In the genomic region with DNA sequence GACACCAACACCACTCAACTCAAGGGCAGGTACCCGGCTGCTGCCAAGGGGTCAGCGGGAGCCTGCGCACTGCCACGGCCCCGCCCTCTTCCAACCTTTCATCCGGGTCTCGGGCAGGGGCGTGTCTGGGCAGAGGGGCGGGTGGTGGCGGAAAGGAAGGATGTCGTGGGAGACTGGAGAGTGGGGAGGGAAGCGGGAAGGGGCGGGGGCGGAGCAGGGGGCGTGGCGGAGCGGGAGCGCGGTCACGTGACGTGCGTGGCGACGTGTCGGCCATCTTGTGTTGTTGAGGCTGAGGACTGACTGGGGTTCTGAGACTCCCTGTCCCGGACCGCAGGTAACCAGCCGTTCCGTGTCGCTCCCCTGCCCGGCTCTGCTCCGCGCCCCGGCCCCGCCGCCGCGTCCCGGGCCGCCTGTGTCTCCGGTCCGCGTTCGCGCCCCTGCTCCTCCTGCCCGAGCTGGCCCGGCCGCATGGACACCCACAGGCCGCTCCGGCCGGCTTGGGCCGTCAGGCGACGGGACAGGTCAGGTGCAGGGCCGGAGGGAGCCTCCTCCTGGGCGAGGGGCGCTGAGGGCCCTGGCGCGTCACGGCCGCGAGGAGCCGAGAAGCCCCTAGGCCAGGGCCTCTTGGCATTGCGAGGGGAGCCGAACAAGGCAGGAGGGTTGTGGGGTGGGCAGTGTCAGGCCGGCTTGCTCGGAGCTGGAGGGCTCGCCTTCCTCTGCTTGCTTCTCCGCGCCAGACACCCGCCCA, we compare ENCODE assay signal across 1 cellular context.
TF ChIP-seq lines count a peak whose summit lies in the region.

A gene with protein sequence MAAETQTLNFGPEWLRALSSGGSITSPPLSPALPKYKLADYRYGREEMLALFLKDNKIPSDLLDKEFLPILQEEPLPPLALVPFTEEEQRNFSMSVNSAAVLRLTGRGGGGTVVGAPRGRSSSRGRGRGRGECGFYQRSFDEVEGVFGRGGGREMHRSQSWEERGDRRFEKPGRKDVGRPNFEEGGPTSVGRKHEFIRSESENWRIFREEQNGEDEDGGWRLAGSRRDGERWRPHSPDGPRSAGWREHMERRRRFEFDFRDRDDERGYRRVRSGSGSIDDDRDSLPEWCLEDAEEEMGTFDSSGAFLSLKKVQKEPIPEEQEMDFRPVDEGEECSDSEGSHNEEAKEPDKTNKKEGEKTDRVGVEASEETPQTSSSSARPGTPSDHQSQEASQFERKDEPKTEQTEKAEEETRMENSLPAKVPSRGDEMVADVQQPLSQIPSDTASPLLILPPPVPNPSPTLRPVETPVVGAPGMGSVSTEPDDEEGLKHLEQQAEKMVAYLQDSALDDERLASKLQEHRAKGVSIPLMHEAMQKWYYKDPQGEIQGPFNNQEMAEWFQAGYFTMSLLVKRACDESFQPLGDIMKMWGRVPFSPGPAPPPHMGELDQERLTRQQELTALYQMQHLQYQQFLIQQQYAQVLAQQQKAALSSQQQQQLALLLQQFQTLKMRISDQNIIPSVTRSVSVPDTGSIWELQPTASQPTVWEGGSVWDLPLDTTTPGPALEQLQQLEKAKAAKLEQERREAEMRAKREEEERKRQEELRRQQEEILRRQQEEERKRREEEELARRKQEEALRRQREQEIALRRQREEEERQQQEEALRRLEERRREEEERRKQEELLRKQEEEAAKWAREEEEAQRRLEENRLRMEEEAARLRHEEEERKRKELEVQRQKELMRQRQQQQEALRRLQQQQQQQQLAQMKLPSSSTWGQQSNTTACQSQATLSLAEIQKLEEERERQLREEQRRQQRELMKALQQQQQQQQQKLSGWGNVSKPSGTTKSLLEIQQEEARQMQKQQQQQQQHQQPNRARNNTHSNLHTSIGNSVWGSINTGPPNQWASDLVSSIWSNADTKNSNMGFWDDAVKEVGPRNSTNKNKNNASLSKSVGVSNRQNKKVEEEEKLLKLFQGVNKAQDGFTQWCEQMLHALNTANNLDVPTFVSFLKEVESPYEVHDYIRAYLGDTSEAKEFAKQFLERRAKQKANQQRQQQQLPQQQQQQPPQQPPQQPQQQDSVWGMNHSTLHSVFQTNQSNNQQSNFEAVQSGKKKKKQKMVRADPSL (N-terminal part only) (plus strand): TSS at position 273 of the 748 bp plus-strand sequence. CDS start 37,867 bp downstream, outside the sequence.

TF ChIP-seq in K562, 482 proteins besides CTCF, POLR2A, EP300 and RAD21 (continued from another document and continues in another):
- peak; percentile 0; the same call in 1 of the 2 replicates for TF ChIP-seq SP1 (CRISPR knock-in tag; IDR thresholded peaks at IDR 0.05)
- TF ChIP-seq SUPT5H (IDR thresholded peaks at IDR 0.05): peak; percentile 52; the same call in 1 of the 2 replicates
- 0 out of 2 replicates have a peak, but pooled peaks have one; percentile 18 for TF ChIP-seq SMAD4 (CRISPR knock-in tag; conservative IDR thresholded peaks at IDR 0.05)
- TF ChIP-seq, protein P1, sequence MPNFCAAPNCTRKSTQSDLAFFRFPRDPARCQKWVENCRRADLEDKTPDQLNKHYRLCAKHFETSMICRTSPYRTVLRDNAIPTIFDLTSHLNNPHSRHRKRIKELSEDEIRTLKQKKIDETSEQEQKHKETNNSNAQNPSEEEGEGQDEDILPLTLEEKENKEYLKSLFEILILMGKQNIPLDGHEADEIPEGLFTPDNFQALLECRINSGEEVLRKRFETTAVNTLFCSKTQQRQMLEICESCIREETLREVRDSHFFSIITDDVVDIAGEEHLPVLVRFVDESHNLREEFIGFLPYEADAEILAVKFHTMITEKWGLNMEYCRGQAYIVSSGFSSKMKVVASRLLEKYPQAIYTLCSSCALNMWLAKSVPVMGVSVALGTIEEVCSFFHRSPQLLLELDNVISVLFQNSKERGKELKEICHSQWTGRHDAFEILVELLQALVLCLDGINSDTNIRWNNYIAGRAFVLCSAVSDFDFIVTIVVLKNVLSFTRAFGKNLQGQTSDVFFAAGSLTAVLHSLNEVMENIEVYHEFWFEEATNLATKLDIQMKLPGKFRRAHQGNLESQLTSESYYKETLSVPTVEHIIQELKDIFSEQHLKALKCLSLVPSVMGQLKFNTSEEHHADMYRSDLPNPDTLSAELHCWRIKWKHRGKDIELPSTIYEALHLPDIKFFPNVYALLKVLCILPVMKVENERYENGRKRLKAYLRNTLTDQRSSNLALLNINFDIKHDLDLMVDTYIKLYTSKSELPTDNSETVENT (CRISPR knock-in tag; IDR thresholded peaks at IDR 0.05): 0 out of 2 replicates have a peak, but pooled peaks have one; percentile 7
- TF ChIP-seq ZBTB11 (CRISPR knock-in tag; IDR thresholded peaks at IDR 0.05): 0 out of 6 replicates have a peak, but pooled peaks of 1 of the 3 experiments have one; percentile 24
- TF ChIP-seq E2F6 (IDR thresholded peaks at IDR 0.05; ENCODE audit: borderline replicate concordance in 1 of 2, extremely low read depth in 1 of 2, insufficient read depth in 1 of 2, insufficient read length in 1 of 2, low read depth in 1 of 2, low read length in 1 of 2, poor library complexity in 1 of 2, severe bottlenecking in 1 of 2): peak; percentile 17 to 74
- peak; percentile 16 for TF ChIP-seq MEIS2 (IDR thresholded peaks at IDR 0.05; ENCODE audit: partially characterized antibody)
- no peak for TF ChIP-seq ZNF253 (CRISPR knock-in tag; conservative IDR thresholded peaks at IDR 0.05)
- TF ChIP-seq NFE2 (IDR thresholded peaks at IDR 0.05; ENCODE audit: low read depth): no peak
- no peak for TF ChIP-seq SMAD3 (CRISPR knock-in tag; conservative IDR thresholded peaks at IDR 0.05)
- TF ChIP-seq BCOR (IDR thresholded peaks at IDR 0.05): no peak
- TF ChIP-seq PHF8 (IDR thresholded peaks at IDR 0.05; ENCODE audit: borderline replicate concordance, low read length): peak; percentile 81; the same call in 1 of the 2 replicates
- TF ChIP-seq ZNF354B (CRISPR knock-in tag; IDR thresholded peaks at IDR 0.05): no peak
- TF ChIP-seq FOSL1 (tag; conservative IDR thresholded peaks at IDR 0.05): peak; percentile 29; the same call in 1 of the 2 replicates
- no peak for TF ChIP-seq TBL1XR1 (IDR thresholded peaks at IDR 0.05; ENCODE audit: low read length in 2 of 2)
- no peak for TF ChIP-seq JUN (IDR thresholded peaks at IDR 0.05; ENCODE audit: borderline replicate concordance, low read depth, low read length)
- peak; percentile 54; the same call in 1 of the 2 replicates for TF ChIP-seq JUN (CRISPR knock-in tag; IDR thresholded peaks at IDR 0.05; ENCODE audit: borderline replicate concordance)
- no peak for TF ChIP-seq ELF4 (CRISPR knock-in tag; IDR thresholded peaks at IDR 0.05)
- TF ChIP-seq, protein P2, sequence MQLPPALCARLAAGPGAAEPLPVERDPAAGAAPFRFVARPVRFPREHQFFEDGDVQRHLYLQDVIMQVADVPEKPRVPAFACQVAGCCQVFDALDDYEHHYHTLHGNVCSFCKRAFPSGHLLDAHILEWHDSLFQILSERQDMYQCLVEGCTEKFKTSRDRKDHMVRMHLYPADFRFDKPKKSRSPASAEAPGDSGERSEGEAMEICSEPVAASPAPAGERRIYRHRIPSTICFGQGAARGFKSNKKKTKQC (CRISPR knock-in tag; IDR thresholded peaks at IDR 0.05): peak; percentile 68; the same call in 1 of the 2 replicates
- peak; percentile 37; the same call in 1 of the 2 replicates for TF ChIP-seq RB1 (IDR thresholded peaks at IDR 0.05; ENCODE audit: low read depth)
- no peak for TF ChIP-seq TAF15 (IDR thresholded peaks at IDR 0.05; ENCODE audit: low read depth, low read length)
- TF ChIP-seq, protein P3, sequence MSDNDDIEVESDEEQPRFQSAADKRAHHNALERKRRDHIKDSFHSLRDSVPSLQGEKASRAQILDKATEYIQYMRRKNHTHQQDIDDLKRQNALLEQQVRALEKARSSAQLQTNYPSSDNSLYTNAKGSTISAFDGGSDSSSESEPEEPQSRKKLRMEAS (CRISPR knock-in tag; IDR thresholded peaks at IDR 0.05): peak; percentile 85
- peak; percentile 37 for TF ChIP-seq POLR2B (IDR thresholded peaks at IDR 0.05; ENCODE audit: low read depth, partially characterized antibody)
- TF ChIP-seq CCNT2 (IDR thresholded peaks at IDR 0.05; ENCODE audit: borderline replicate concordance, extremely low read depth, insufficient read length, low read depth, low read length): no peak
- TF ChIP-seq ZNF583 (CRISPR knock-in tag; IDR thresholded peaks at IDR 0.05): no peak
- TF ChIP-seq GABPA (tag; conservative IDR thresholded peaks at IDR 0.05; ENCODE audit: low read depth): no peak
- TF ChIP-seq, protein P4, sequence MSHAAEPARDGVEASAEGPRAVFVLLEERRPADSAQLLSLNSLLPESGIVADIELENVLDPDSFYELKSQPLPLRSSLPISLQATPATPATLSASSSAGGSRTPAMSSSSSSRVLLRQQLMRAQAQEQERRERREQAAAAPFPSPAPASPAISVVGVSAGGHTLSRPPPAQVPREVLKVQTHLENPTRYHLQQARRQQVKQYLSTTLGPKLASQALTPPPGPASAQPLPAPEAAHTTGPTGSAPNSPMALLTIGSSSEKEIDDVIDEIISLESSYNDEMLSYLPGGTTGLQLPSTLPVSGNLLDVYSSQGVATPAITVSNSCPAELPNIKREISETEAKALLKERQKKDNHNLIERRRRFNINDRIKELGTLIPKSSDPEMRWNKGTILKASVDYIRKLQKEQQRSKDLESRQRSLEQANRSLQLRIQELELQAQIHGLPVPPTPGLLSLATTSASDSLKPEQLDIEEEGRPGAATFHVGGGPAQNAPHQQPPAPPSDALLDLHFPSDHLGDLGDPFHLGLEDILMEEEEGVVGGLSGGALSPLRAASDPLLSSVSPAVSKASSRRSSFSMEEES (CRISPR knock-in tag; IDR thresholded peaks at IDR 0.05): peak; percentile 99
- TF ChIP-seq MAZ (CRISPR knock-in tag; conservative IDR thresholded peaks at IDR 0.05 in 1 of 2, IDR thresholded peaks at IDR 0.05 in 1 of 2): peak; percentile 62 to 66
- no peak for TF ChIP-seq ZFP1 (CRISPR knock-in tag; IDR thresholded peaks at IDR 0.05)
- TF ChIP-seq NCOA6 (IDR thresholded peaks at IDR 0.05): no peak
- no peak for TF ChIP-seq SNIP1 (IDR thresholded peaks at IDR 0.05; ENCODE audit: low read depth)
- TF ChIP-seq CREM (IDR thresholded peaks at IDR 0.05; ENCODE audit: low read depth): peak; percentile 76
- no peak for TF ChIP-seq HMG20A (CRISPR knock-in tag; conservative IDR thresholded peaks at IDR 0.05)
- no peak for TF ChIP-seq CHD1 (IDR thresholded peaks at IDR 0.05; ENCODE audit: low read length)
- TF ChIP-seq TBP (optimal IDR thresholded peaks at IDR 0.05; ENCODE audit: low read depth, low read length): peak; percentile 74
- TF ChIP-seq, protein P5, sequence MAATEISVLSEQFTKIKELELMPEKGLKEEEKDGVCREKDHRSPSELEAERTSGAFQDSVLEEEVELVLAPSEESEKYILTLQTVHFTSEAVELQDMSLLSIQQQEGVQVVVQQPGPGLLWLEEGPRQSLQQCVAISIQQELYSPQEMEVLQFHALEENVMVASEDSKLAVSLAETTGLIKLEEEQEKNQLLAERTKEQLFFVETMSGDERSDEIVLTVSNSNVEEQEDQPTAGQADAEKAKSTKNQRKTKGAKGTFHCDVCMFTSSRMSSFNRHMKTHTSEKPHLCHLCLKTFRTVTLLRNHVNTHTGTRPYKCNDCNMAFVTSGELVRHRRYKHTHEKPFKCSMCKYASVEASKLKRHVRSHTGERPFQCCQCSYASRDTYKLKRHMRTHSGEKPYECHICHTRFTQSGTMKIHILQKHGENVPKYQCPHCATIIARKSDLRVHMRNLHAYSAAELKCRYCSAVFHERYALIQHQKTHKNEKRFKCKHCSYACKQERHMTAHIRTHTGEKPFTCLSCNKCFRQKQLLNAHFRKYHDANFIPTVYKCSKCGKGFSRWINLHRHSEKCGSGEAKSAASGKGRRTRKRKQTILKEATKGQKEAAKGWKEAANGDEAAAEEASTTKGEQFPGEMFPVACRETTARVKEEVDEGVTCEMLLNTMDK (IDR thresholded peaks at IDR 0.05; ENCODE audit: borderline replicate concordance, insufficient read depth, low read depth, low read length, poor library complexity, severe bottlenecking): peak; percentile 10
- TF ChIP-seq KLF10 (CRISPR knock-in tag; IDR thresholded peaks at IDR 0.05): no peak
- TF ChIP-seq VEZF1 (CRISPR knock-in tag; IDR thresholded peaks at IDR 0.05): peak; percentile 87
- no peak for TF ChIP-seq TEAD4 (IDR thresholded peaks at IDR 0.05; ENCODE audit: low read length)
- peak; percentile 88 for TF ChIP-seq TEAD4 (CRISPR knock-in tag; IDR thresholded peaks at IDR 0.05; ENCODE audit: borderline replicate concordance)
- no peak for TF ChIP-seq PML (IDR thresholded peaks at IDR 0.05; ENCODE audit: low read length)
- peak; percentile 74 to 97 (median 93) for TF ChIP-seq YY1 (IDR thresholded peaks at IDR 0.05; ENCODE audit: borderline replicate concordance in 1 of 3, control insufficient read depth in 1 of 3, extremely low read depth in 1 of 3, insufficient read depth in 3 of 3, insufficient read length in 1 of 3, insufficient replicate concordance in 2 of 3, low read depth in 1 of 3, low read length in 2 of 3)
